1 cellular context compared by ENCODE assay signal in genomic region chr6:33248932-33249731, GRCh38.
A peak's percentile ranks its signal among the peaks of the same experiment; 100 is the strongest.
TF ChIP-seq lines count a peak whose summit lies in the region.

No MANE protein-coding gene starts in this region.

TF ChIP-seq in K562, 482 proteins besides CTCF, POLR2A, EP300 and RAD21 (continued from another document and continues in another):
- TF ChIP-seq ZNF436 (CRISPR knock-in tag; IDR thresholded peaks at IDR 0.05) (no peak), KLF16 (IDR thresholded peaks at IDR 0.05) (no peak), POLR2G (IDR thresholded peaks at IDR 0.05; ENCODE audit: low read depth, low read length) (peak; percentile 92), ZBTB26 (CRISPR knock-in tag; IDR thresholded peaks at IDR 0.05) (no peak), BRCA1 (IDR thresholded peaks at IDR 0.05) (no peak), BRCA1 (CRISPR knock-in tag; IDR thresholded peaks at IDR 0.05) (no peak), MEF2D (tag; conservative IDR thresholded peaks at IDR 0.05; ENCODE audit: low read depth) (no peak), MXD1 (CRISPR knock-in tag; IDR thresholded peaks at IDR 0.05; ENCODE audit: borderline replicate concordance, poor library complexity, severe bottlenecking) (no peak), CXXC5 (CRISPR knock-in tag; IDR thresholded peaks at IDR 0.05) (peak; percentile 90), XRCC5 (IDR thresholded peaks at IDR 0.05; ENCODE audit: low read depth, low read length) (no peak; the same call in 1 of the 2 replicates), ERF (CRISPR knock-in tag; IDR thresholded peaks at IDR 0.05) (no peak), RFX7 (CRISPR knock-in tag; IDR thresholded peaks at IDR 0.05) (no peak), SMAD4 (CRISPR knock-in tag; conservative IDR thresholded peaks at IDR 0.05) (no peak), NFE2 (IDR thresholded peaks at IDR 0.05; ENCODE audit: low read depth) (peak; percentile 97), MAX (CRISPR knock-in tag; IDR thresholded peaks at IDR 0.05) (peak; percentile 82), CAMTA2 (CRISPR knock-in tag; conservative IDR thresholded peaks at IDR 0.05) (no peak), LCOR (CRISPR knock-in tag; IDR thresholded peaks at IDR 0.05) (peak; percentile 80), HLTF (IDR thresholded peaks at IDR 0.05) (no peak), ARID3B (CRISPR knock-in tag; IDR thresholded peaks at IDR 0.05; ENCODE audit: borderline replicate concordance) (no peak), ZNF316 (IDR thresholded peaks at IDR 0.05) (peak; percentile 97), NR3C1 (CRISPR knock-in tag; IDR thresholded peaks at IDR 0.05) (no peak), BACH1 (tag; IDR thresholded peaks at IDR 0.05) (no peak; the same call in 1 of the 2 replicates), HSF4 (CRISPR knock-in tag; IDR thresholded peaks at IDR 0.05; ENCODE audit: borderline replicate concordance) (no peak), GABPB2 (CRISPR knock-in tag; conservative IDR thresholded peaks at IDR 0.05) (no peak), HDAC1 (IDR thresholded peaks at IDR 0.05) (peak in 1 of 2 experiments; percentile 40; a peak in 2 of 4 replicates), ZNF395 (CRISPR knock-in tag; IDR thresholded peaks at IDR 0.05) (no peak), ZNF184 (CRISPR knock-in tag; IDR thresholded peaks at IDR 0.05) (no peak), SREBF2 (CRISPR knock-in tag; IDR thresholded peaks at IDR 0.05) (no peak), NCOA2 (IDR thresholded peaks at IDR 0.05; ENCODE audit: partially characterized antibody in 2 of 2) (no peak), DDX20 (tag; IDR thresholded peaks at IDR 0.05; ENCODE audit: low read depth) (no peak), CLOCK (CRISPR knock-in tag; IDR thresholded peaks at IDR 0.05; ENCODE audit: borderline replicate concordance) (no peak), ZBTB5 (IDR thresholded peaks at IDR 0.05) (0 out of 2 replicates have a peak, but pooled peaks have one; percentile 42), ELK3 (CRISPR knock-in tag; IDR thresholded peaks at IDR 0.05) (no peak), TSC22D4 (tag; IDR thresholded peaks at IDR 0.05) (no peak), GATA2 (CRISPR knock-in tag; IDR thresholded peaks at IDR 0.05) (no peak), ZBTB1 (CRISPR knock-in tag; IDR thresholded peaks at IDR 0.05; ENCODE audit: borderline replicate concordance, low read depth) (no peak), ELF4 (CRISPR knock-in tag; IDR thresholded peaks at IDR 0.05) (peak; percentile 41; the same call in 1 of the 2 replicates), FIP1L1 (IDR thresholded peaks at IDR 0.05; ENCODE audit: low read depth, low read length, poor library complexity, severe bottlenecking) (peak; percentile 27), ZNF263 (CRISPR knock-in tag; IDR thresholded peaks at IDR 0.05; ENCODE audit: borderline replicate concordance) (no peak), TBL1XR1 (IDR thresholded peaks at IDR 0.05; ENCODE audit: low read length in 2 of 2) (no peak; a peak in 1 of 4 replicates), ZNF57 (CRISPR knock-in tag; IDR thresholded peaks at IDR 0.05) (no peak), SP1 (CRISPR knock-in tag; IDR thresholded peaks at IDR 0.05) (peak; percentile 94), ZBTB11 (CRISPR knock-in tag; IDR thresholded peaks at IDR 0.05) (peak in 1 of 3 experiments; percentile 85; a peak in 2 of 6 replicates), HCFC1 (IDR thresholded peaks at IDR 0.05; ENCODE audit: low read depth, low read length) (no peak; the same call in 1 of the 2 replicates), TCFL5 (CRISPR knock-in tag; conservative IDR thresholded peaks at IDR 0.05) (no peak), ZNF717 (CRISPR knock-in tag; IDR thresholded peaks at IDR 0.05) (no peak), ZNF347 (CRISPR knock-in tag; IDR thresholded peaks at IDR 0.05; ENCODE audit: low read depth) (no peak), GATAD2B (IDR thresholded peaks at IDR 0.05; ENCODE audit: borderline replicate concordance) (no peak), CREB5 (CRISPR knock-in tag; IDR thresholded peaks at IDR 0.05) (no peak), DACH1 (IDR thresholded peaks at IDR 0.05; ENCODE audit: partially characterized antibody) (no peak), GMEB1 (CRISPR knock-in tag; IDR thresholded peaks at IDR 0.05) (peak; percentile 13; the same call in 1 of the 2 replicates), SMARCB1 (IDR thresholded peaks at IDR 0.05; ENCODE audit: insufficient read length, low read depth) (peak; percentile 25), ZNF766 (CRISPR knock-in tag; conservative IDR thresholded peaks at IDR 0.05) (no peak), ZNF76 (CRISPR knock-in tag; IDR thresholded peaks at IDR 0.05; ENCODE audit: borderline replicate concordance) (no peak)
